ENCODE assay signal across 1 cellular context in the genomic region with DNA sequence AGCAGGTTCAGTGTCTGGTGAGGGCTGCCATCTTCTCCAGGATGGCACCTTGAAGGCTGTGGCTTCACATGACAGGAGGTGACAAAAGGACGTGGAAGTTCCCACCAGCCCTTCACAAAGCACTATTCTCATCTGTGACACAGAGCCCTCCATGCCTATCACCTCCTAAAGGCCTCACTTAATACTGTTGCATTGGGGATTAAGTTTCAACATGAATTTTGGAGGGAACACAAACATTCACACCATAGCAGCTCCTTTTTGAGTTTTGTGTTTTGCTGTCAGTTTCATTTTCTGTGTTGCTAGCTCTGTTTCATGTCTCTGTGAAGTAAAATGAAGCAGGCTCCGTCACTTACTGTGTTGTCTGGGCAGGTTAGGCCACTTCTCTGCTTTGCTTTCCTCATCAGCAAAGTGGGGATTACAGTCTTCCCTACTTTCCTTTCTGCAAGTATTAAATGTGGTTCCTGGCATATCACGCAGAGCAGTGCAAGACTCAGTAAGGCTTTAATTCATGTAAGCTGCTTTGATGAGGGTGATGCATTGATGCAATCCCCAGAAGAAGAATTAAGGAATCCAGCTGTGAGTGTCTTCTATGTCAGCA.
TF ChIP-seq lines count a peak whose summit lies in the region.

No MANE protein-coding gene starts in this region.

TF ChIP-seq in GM12878, 131 proteins besides CTCF, POLR2A, EP300 and RAD21 (continues in another document):
- TF ChIP-seq BRCA1 (IDR thresholded peaks at IDR 0.05; ENCODE audit: low read depth, low read length) (no peak), ZNF217 (IDR thresholded peaks at IDR 0.05) (0 out of 2 replicates have a peak, but pooled peaks have one; percentile 10), ESRRA (IDR thresholded peaks at IDR 0.05; ENCODE audit: low read length) (no peak), HDAC2 (IDR thresholded peaks at IDR 0.05) (no peak), USF1 (IDR thresholded peaks at IDR 0.05; ENCODE audit: borderline replicate concordance, extremely low read length, insufficient read depth, low read depth, low read length) (no peak), RFX5 (IDR thresholded peaks at IDR 0.05; ENCODE audit: low read depth, low read length) (no peak), ATF7 (IDR thresholded peaks at IDR 0.05; ENCODE audit: low read depth) (no peak), ZNF24 (IDR thresholded peaks at IDR 0.05) (no peak), DPF2 (IDR thresholded peaks at IDR 0.05) (no peak), TARDBP (IDR thresholded peaks at IDR 0.05; ENCODE audit: borderline replicate concordance) (no peak), HDGF (IDR thresholded peaks at IDR 0.05) (no peak; the same call in 1 of the 2 replicates), JUNB (IDR thresholded peaks at IDR 0.05) (no peak), CHD4 (IDR thresholded peaks at IDR 0.05) (no peak), SKIL (IDR thresholded peaks at IDR 0.05; ENCODE audit: low read depth, poor library complexity, severe bottlenecking) (peak; percentile 44), SIX5 (IDR thresholded peaks at IDR 0.05; ENCODE audit: low read depth, low read length, severe bottlenecking) (no peak), MEF2B (IDR thresholded peaks at IDR 0.05; ENCODE audit: partially characterized antibody, poor library complexity, severe bottlenecking) (peak; percentile 48), ASH2L (IDR thresholded peaks at IDR 0.05; ENCODE audit: borderline replicate concordance, low read depth) (no peak), TBL1XR1 (IDR thresholded peaks at IDR 0.05; ENCODE audit: low read depth, low read length) (no peak), TAF1 (IDR thresholded peaks at IDR 0.05; ENCODE audit: borderline replicate concordance, low read depth, low read length) (no peak), SRF (IDR thresholded peaks at IDR 0.05; ENCODE audit: low read depth in 2 of 2, low read length in 2 of 2) (no peak), LARP7 (IDR thresholded peaks at IDR 0.05) (no peak), TCF7 (IDR thresholded peaks at IDR 0.05; ENCODE audit: borderline replicate concordance) (no peak), CEBPZ (IDR thresholded peaks at IDR 0.05; ENCODE audit: low read depth, low read length) (no peak), ZZZ3 (IDR thresholded peaks at IDR 0.05; ENCODE audit: control insufficient read depth, insufficient read length, low read depth) (no peak), BCL11A (IDR thresholded peaks at IDR 0.05; ENCODE audit: low read depth, low read length) (no peak), CEBPB (IDR thresholded peaks at IDR 0.05; ENCODE audit: borderline replicate concordance in 1 of 2, low read depth in 2 of 2, low read length in 2 of 2) (no peak), BHLHE40 (IDR thresholded peaks at IDR 0.05; ENCODE audit: borderline replicate concordance in 1 of 2, low read depth in 2 of 2, low read length in 1 of 2) (0 out of 4 replicates have a peak, but pooled peaks have one; percentile 11 to 43), YY1 (IDR thresholded peaks at IDR 0.05; ENCODE audit: low read depth, low read length) (0 out of 2 replicates have a peak, but pooled peaks have one; percentile 19), E2F4 (IDR thresholded peaks at IDR 0.05; ENCODE audit: low read depth, low read length) (no peak), IKZF2 (IDR thresholded peaks at IDR 0.05) (peak; percentile 46 to 47; a peak in 1 of 4 replicates), CHD2 (IDR thresholded peaks at IDR 0.05; ENCODE audit: borderline replicate concordance, low read depth, low read length) (no peak), MTA2 (IDR thresholded peaks at IDR 0.05; ENCODE audit: low read depth) (peak; percentile 46; the same call in 1 of the 2 replicates), RB1 (IDR thresholded peaks at IDR 0.05; ENCODE audit: borderline replicate concordance) (peak; percentile 38; the same call in 1 of the 2 replicates), JUND (IDR thresholded peaks at IDR 0.05; ENCODE audit: low read depth, low read length) (no peak)
- TF ChIP-seq, protein P1, sequence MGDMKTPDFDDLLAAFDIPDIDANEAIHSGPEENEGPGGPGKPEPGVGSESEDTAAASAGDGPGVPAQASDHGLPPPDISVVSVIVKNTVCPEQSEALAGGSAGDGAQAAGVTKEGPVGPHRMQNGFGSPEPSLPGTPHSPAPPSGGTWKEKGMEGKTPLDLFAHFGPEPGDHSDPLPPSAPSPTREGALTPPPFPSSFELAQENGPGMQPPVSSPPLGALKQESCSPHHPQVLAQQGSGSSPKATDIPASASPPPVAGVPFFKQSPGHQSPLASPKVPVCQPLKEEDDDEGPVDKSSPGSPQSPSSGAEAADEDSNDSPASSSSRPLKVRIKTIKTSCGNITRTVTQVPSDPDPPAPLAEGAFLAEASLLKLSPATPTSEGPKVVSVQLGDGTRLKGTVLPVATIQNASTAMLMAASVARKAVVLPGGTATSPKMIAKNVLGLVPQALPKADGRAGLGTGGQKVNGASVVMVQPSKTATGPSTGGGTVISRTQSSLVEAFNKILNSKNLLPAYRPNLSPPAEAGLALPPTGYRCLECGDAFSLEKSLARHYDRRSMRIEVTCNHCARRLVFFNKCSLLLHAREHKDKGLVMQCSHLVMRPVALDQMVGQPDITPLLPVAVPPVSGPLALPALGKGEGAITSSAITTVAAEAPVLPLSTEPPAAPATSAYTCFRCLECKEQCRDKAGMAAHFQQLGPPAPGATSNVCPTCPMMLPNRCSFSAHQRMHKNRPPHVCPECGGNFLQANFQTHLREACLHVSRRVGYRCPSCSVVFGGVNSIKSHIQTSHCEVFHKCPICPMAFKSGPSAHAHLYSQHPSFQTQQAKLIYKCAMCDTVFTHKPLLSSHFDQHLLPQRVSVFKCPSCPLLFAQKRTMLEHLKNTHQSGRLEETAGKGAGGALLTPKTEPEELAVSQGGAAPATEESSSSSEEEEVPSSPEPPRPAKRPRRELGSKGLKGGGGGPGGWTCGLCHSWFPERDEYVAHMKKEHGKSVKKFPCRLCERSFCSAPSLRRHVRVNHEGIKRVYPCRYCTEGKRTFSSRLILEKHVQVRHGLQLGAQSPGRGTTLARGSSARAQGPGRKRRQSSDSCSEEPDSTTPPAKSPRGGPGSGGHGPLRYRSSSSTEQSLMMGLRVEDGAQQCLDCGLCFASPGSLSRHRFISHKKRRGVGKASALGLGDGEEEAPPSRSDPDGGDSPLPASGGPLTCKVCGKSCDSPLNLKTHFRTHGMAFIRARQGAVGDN (IDR thresholded peaks at IDR 0.05) = peak; percentile 76
- TF ChIP-seq, protein P2, sequence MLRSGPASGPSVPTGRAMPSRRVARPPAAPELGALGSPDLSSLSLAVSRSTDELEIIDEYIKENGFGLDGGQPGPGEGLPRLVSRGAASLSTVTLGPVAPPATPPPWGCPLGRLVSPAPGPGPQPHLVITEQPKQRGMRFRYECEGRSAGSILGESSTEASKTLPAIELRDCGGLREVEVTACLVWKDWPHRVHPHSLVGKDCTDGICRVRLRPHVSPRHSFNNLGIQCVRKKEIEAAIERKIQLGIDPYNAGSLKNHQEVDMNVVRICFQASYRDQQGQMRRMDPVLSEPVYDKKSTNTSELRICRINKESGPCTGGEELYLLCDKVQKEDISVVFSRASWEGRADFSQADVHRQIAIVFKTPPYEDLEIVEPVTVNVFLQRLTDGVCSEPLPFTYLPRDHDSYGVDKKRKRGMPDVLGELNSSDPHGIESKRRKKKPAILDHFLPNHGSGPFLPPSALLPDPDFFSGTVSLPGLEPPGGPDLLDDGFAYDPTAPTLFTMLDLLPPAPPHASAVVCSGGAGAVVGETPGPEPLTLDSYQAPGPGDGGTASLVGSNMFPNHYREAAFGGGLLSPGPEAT (IDR thresholded peaks at IDR 0.05; ENCODE audit: low read depth) = peak; percentile 53; the same call in 1 of the 2 replicates
- TF ChIP-seq, protein P3, sequence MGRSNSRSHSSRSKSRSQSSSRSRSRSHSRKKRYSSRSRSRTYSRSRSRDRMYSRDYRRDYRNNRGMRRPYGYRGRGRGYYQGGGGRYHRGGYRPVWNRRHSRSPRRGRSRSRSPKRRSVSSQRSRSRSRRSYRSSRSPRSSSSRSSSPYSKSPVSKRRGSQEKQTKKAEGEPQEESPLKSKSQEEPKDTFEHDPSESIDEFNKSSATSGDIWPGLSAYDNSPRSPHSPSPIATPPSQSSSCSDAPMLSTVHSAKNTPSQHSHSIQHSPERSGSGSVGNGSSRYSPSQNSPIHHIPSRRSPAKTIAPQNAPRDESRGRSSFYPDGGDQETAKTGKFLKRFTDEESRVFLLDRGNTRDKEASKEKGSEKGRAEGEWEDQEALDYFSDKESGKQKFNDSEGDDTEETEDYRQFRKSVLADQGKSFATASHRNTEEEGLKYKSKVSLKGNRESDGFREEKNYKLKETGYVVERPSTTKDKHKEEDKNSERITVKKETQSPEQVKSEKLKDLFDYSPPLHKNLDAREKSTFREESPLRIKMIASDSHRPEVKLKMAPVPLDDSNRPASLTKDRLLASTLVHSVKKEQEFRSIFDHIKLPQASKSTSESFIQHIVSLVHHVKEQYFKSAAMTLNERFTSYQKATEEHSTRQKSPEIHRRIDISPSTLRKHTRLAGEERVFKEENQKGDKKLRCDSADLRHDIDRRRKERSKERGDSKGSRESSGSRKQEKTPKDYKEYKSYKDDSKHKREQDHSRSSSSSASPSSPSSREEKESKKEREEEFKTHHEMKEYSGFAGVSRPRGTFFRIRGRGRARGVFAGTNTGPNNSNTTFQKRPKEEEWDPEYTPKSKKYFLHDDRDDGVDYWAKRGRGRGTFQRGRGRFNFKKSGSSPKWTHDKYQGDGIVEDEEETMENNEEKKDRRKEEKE (IDR thresholded peaks at IDR 0.05) = no peak
- TF ChIP-seq, protein P4, sequence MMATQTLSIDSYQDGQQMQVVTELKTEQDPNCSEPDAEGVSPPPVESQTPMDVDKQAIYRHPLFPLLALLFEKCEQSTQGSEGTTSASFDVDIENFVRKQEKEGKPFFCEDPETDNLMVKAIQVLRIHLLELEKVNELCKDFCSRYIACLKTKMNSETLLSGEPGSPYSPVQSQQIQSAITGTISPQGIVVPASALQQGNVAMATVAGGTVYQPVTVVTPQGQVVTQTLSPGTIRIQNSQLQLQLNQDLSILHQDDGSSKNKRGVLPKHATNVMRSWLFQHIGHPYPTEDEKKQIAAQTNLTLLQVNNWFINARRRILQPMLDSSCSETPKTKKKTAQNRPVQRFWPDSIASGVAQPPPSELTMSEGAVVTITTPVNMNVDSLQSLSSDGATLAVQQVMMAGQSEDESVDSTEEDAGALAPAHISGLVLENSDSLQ (IDR thresholded peaks at IDR 0.05) = peak; percentile 64
